ENCODE assay signal across 8 cellular contexts in the genomic region with DNA sequence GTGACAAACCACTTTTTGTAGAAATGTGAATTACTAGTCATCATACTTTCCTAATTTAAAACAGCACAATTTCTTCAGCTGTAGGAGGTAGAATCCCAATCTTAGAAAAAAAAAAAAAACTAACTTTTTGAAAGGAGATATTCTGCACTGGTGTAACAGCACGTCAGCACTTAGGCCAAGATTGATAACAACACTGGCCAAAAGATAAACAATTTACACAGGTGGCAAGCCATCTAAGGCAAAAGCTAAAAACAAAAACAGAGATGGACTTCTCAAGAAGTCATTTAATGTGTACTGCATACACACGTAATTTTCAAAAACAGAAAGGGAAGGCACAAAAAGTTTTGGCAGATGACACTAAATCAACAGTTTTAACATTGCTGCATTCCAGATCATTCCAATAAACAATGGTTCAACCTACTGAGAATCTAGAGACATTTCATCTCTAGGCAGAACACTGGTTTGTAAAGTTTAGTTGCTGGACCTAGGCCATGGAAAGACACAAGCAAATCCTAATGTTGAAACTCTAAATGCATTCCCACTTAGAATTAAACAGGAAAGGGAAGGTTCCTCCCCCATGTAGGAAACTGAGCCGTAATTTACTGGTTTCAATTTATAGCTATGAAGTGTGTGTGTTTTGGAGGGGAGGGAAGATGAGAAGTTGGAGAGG. TPM values are rescaled to one million over a fixed set of nuclear protein-coding genes. Genes with fewer than 3 reads are reported as not detected.
DNase-seq lines count a peak whose midpoint lies in the region; ATAC-seq and TF ChIP-seq lines count a peak whose summit lies in the region.

No MANE protein-coding gene starts in this region.

- TSS peak; percentile 23 for BruUV-seq in mammary epithelial cell (replicated peaks; lab: Mats Ljungman, UMichigan)

- CTCF ChIA-PET in mammary epithelial cell (lab: Charles Lee; ENCODE audit: low non-redundant PET) = interaction anchor here (0.5 to 1.0 kb wide), 2 partner anchors 90 to 108 kb away, joined by 8 to 17 read pairs; no protein-coding TSS in a partner anchor

- in situ Hi-C loops in mammary epithelial cell (cut with MboI; ENCODE audit: low sequenced_read_pairs in 2 of 2) = loop anchor here in 1 of 2 donors (10.0 kb wide), 1 partner anchor 71 kb away; no protein-coding TSS in a partner anchor

- H4K20me1 ChIP-seq in KMS-11 (ENCODE audit: insufficient read depth) = no peaks in the 10 kb centered on the region
- H4K20me1 ChIP-seq in mammary epithelial cell (ENCODE audit: insufficient read depth, low read length) = no peaks in the 10 kb centered on the region

- H3K4me2 ChIP-seq in KMS-11 (peak overlapping the region; percentile 81), mammary epithelial cell (ENCODE audit: insufficient read depth, low read depth, low read length) (peak overlapping the region; percentile 87)

- H3K9ac ChIP-seq in KMS-11 (peak overlapping the region; percentile 83), mammary epithelial cell (ENCODE audit: insufficient read depth, low read length) (peak overlapping the region; percentile 80), mucosa of rectum (ENCODE audit: low read depth in 1 of 2, low read length in 2 of 2) (peak overlapping the region; percentile 63 to 76)

- H3K4me1 ChIP-seq in KMS-11 (ENCODE audit: low read depth, poor library complexity, severe bottlenecking) (peaks cover 27% of the 10 kb centered on the region), mammary epithelial cell (ENCODE audit: insufficient read depth, low read length) (peaks cover 21% of the 10 kb centered on the region), mucosa of rectum (ENCODE audit: control insufficient read depth in 2 of 2, insufficient read depth in 2 of 2, low read length in 2 of 2) (peaks cover 6 to 22% of the 10 kb centered on the region in 2 donors)

- TF ChIP-seq CTCF in AG10803 (conservative IDR thresholded peaks at IDR 0.05; ENCODE audit: low read length) (no peak), KMS-11 (conservative IDR thresholded peaks at IDR 0.05; ENCODE audit: low read depth, low read length) (no peak), mammary epithelial cell (conservative IDR thresholded peaks at IDR 0.05 in 1 of 2, IDR thresholded peaks at IDR 0.05 in 1 of 2; ENCODE audit: extremely low read depth in 1 of 2, insufficient read depth in 1 of 2, low read depth in 1 of 2, low read length in 2 of 2) (no peak)

- H3K79me2 ChIP-seq in KMS-11 (ENCODE audit: insufficient read depth, low read depth) (peaks cover 59% of the 10 kb centered on the region), mammary epithelial cell (ENCODE audit: insufficient read depth, low read length) (peaks cover 63% of the 10 kb centered on the region)

- dilution Hi-C loops in mammary epithelial cell (cut with HindIII; ENCODE audit: low sequenced_read_pairs) = no loop called here

- WGBS in mammary epithelial cell (ENCODE audit: low coverage, missing lambda C conversion rate) = 51% methylated on average over 3 of the region's 3 CpGs

- H3K27me3 ChIP-seq in KMS-11 (ENCODE audit: insufficient read depth, low read depth) = no peaks in the 10 kb centered on the region
- H3K27me3 ChIP-seq in mammary epithelial cell (ENCODE audit: insufficient read depth, low read length) = no peaks in the 10 kb centered on the region
- H3K27me3 ChIP-seq in mucosa of rectum (ENCODE audit: control insufficient read depth in 2 of 2, insufficient read depth in 2 of 2, low read length in 2 of 2) = no peaks in the 10 kb centered on the region

- 0 out of 2 replicates have a peak overlapping the region, but pooled peaks have one; percentile 68 for H2AFZ ChIP-seq in KMS-11 (ENCODE audit: low read depth)
- no peak overlapping the region for H2AFZ ChIP-seq in mammary epithelial cell (ENCODE audit: low read depth, low read length)

- H3K36me3 ChIP-seq in KMS-11 (ENCODE audit: insufficient read depth) (no peaks in the 10 kb centered on the region), mammary epithelial cell (ENCODE audit: insufficient read depth, low read length) (no peaks in the 10 kb centered on the region), mucosa of rectum (ENCODE audit: control insufficient read depth in 2 of 2, insufficient read depth in 2 of 2, low read length in 2 of 2) (no peaks in the 10 kb centered on the region)

- intact Hi-C loops in mammary epithelial cell (cut with micrococcal nuclease) = loop anchor here (1.0 to 2.0 kb wide), 2 partner anchors 50 to 181 kb away; no protein-coding TSS in a partner anchor

- H3K9me3 ChIP-seq in mammary epithelial cell (replicated peaks; ENCODE audit: insufficient read depth, low read length) = no peaks in the 10 kb centered on the region
- H3K9me3 ChIP-seq in mucosa of rectum (ENCODE audit: control insufficient read depth in 2 of 2, low read length in 2 of 2) = no peaks in the 10 kb centered on the region

- no peak for ATAC-seq in GM21786 (IDR thresholded peaks at IDR 0.05; ENCODE audit: unreplicated experiment)

- H3K4me3 ChIP-seq in AG10803 (ENCODE audit: low read length) (peak overlapping the region; percentile 83), KMS-11 (IDR thresholded peaks at IDR 0.05; ENCODE audit: insufficient read depth, low read depth, low read length) (no peak overlapping the region), mammary epithelial cell (replicated peaks in 1 of 3; ENCODE audit: insufficient read depth in 1 of 3, low read depth in 2 of 3, low read length in 3 of 3) (peak overlapping the region; percentile 73 to 87 (median 79)), mucosa of rectum (ENCODE audit: low read length in 2 of 2) (peak overlapping the region; percentile 82 to 90)

- no peak for DNase-seq in AG10803 (ENCODE audit: low read depth)
- DNase-seq in mammary epithelial cell = no peak
- DNase-seq in NCI-H774 (lab: John Stamatoyannopoulos, UW) = no peak
- DNase-seq in C1 segment of cervical spinal cord (lab: John Stamatoyannopoulos, UW) = no peak
- DNase-seq in NCI-H82 (lab: John Stamatoyannopoulos, UW) = no peak

- H3K27ac ChIP-seq in KMS-11 = peak overlapping the region; percentile 78; the same call in 1 of the 2 replicates
- peak overlapping the region; percentile 85 for H3K27ac ChIP-seq in mammary epithelial cell (ENCODE audit: insufficient read depth, low read depth, low read length)
- peak overlapping the region in 1 of 2 donors; percentile 85 for H3K27ac ChIP-seq in mucosa of rectum (ENCODE audit: low read depth in 2 of 2, low read length in 2 of 2)

RNA-seq across cellular contexts. Expression of a gene that starts 1.4 kb away (rescaled TPM):
- total RNA-seq in mammary epithelial cell = 100 to 1,000 TPM in 1 of 2 donors, 10 to 100 TPM in 1; 94.7 to 128 TPM
- 59.8 TPM for polyA plus RNA-seq in mammary epithelial cell
- polyA minus RNA-seq in mammary epithelial cell = 69.6 TPM
